ENCODE assay signal across 30 cellular contexts in genomic region chr5:7917130-7918123, GRCh38.
"Had no signal": no experiment of that assay in that cellular context is flagged by ENCODE, and none has a peak within 500 bp of the region (broad histone marks: within the 10 kb centered on the region; RNA-seq: fewer than 3 reads in every experiment).

No MANE protein-coding gene starts in this region.

- H3K27ac ChIP-seq: adrenal gland, body of pancreas, colonic mucosa, esophagus squamous epithelium, gastroesophageal sphincter, heart right ventricle, WERI-Rb-1 had no signal

- ATAC-seq: activated CD4-positive, CD25-positive, alpha-beta regulatory T cell treated with anti-CD3 and anti-CD28 coated beads, Interleukin-2, amount 50 U/mL, for 24 hours; activated CD8-positive, alpha-beta T cell treated with anti-CD3 and anti-CD28 coated beads for 36 hours; activated naive CD8-positive, alpha-beta T cell treated with anti-CD3 and anti-CD28 coated beads, Interleukin-2, amount 50 U/mL, for 24 hours; activated T-cell treated with anti-CD3 and anti-CD28 coated beads, Interleukin-2, amount 50 U/mL, for 4 hours; activated T-helper 17 cell treated with anti-CD3 and anti-CD28 coated beads, Interleukin-2, amount 50 U/mL, for 72 hours; body of pancreas; gastroesophageal sphincter; heart right ventricle; T-helper 17 cell had no signal

- H3K9me3 ChIP-seq: adrenal gland, colonic mucosa had no signal

- DNase-seq: activated B cell treated with CpG ODN at 0.5 μM for 24 hours; activated CD4-positive, alpha-beta T cell treated with anti-CD3 and anti-CD28 coated beads for 48 hours; activated CD4-positive, alpha-beta T cell treated with anti-CD3 and anti-CD28 coated beads, Interleukin-2, amount 50 U/mL, for 1 hour; activated CD4-positive, alpha-beta T cell treated with anti-CD3 and anti-CD28 coated beads, Interleukin-2, amount 50 U/mL, for 48 hours; activated CD8-positive, alpha-beta memory T cell treated with anti-CD3 and anti-CD28 coated beads for 24 hours; activated CD8-positive, alpha-beta T cell treated with anti-CD3 and anti-CD28 coated beads for 36 hours; activated effector memory CD4-positive, alpha-beta T cell treated with Interleukin-2 at 50 U/mL for 16 hours; activated naive CD4-positive, alpha-beta T cell treated with anti-CD3 and anti-CD28 coated beads for 36 hours; activated naive CD8-positive, alpha-beta T cell treated with anti-CD3 and anti-CD28 coated beads for 36 hours; activated naive CD8-positive, alpha-beta T cell treated with anti-CD3 and anti-CD28 coated beads, Interleukin-2, amount 50 U/mL, for 24 hours; activated T-cell treated with anti-CD3 and anti-CD28 coated beads, Interleukin-2, amount 50 U/mL, for 4 hours; adrenal gland; amygdala; aorta; body of pancreas; caudate nucleus; colonic mucosa; effector CD8-positive, alpha-beta T cell; esophagus squamous epithelium; foreskin melanocyte; heart right ventricle; T-helper 17 cell; T1000; WERI-Rb-1 had no signal

- H3K4me3 Mint-ChIP-seq: activated B cell treated with CpG ODN at 0.5 μM for 24 hours; activated CD8-positive, alpha-beta T cell treated with anti-CD3 and anti-CD28 coated beads for 36 hours; activated naive CD4-positive, alpha-beta T cell treated with anti-CD3 and anti-CD28 coated beads for 36 hours; activated naive CD4-positive, alpha-beta T cell treated with anti-CD3 and anti-CD28 coated beads, Interleukin-2, amount 50 U/mL, for 24 hours; activated naive CD8-positive, alpha-beta T cell treated with anti-CD3 and anti-CD28 coated beads for 36 hours; activated naive CD8-positive, alpha-beta T cell treated with anti-CD3 and anti-CD28 coated beads, Interleukin-2, amount 50 U/mL, for 24 hours; activated T-cell treated with anti-CD3 and anti-CD28 coated beads, Interleukin-2, amount 50 U/mL, for 4 hours; activated T-helper 17 cell treated with anti-CD3 and anti-CD28 coated beads, Interleukin-2, amount 50 U/mL, for 72 hours; T-helper 17 cell; T-helper 2 cell treated with Interferon-gamma antibody and Interleukin-4, amounts not matched to agents 5 μg/mL and 100 μg/mL, for 36 hours had no signal

- H3K27ac Mint-ChIP-seq: activated B cell treated with CpG ODN at 0.5 μM for 24 hours; activated CD8-positive, alpha-beta T cell treated with anti-CD3 and anti-CD28 coated beads for 36 hours; activated naive CD4-positive, alpha-beta T cell treated with anti-CD3 and anti-CD28 coated beads for 36 hours; activated naive CD4-positive, alpha-beta T cell treated with anti-CD3 and anti-CD28 coated beads, Interleukin-2, amount 50 U/mL, for 24 hours; activated naive CD8-positive, alpha-beta T cell treated with anti-CD3 and anti-CD28 coated beads for 36 hours; activated naive CD8-positive, alpha-beta T cell treated with anti-CD3 and anti-CD28 coated beads, Interleukin-2, amount 50 U/mL, for 24 hours; activated T-helper 17 cell treated with anti-CD3 and anti-CD28 coated beads, Interleukin-2, amount 50 U/mL, for 72 hours; T-helper 17 cell; T-helper 2 cell treated with Interferon-gamma antibody and Interleukin-4, amounts not matched to agents 5 μg/mL and 100 μg/mL, for 36 hours had no signal

- H3K4me1 Mint-ChIP-seq: activated B cell treated with CpG ODN at 0.5 μM for 24 hours; activated naive CD4-positive, alpha-beta T cell treated with anti-CD3 and anti-CD28 coated beads, Interleukin-2, amount 50 U/mL, for 24 hours; activated naive CD8-positive, alpha-beta T cell treated with anti-CD3 and anti-CD28 coated beads for 36 hours; activated naive CD8-positive, alpha-beta T cell treated with anti-CD3 and anti-CD28 coated beads, Interleukin-2, amount 50 U/mL, for 24 hours; activated T-helper 17 cell treated with anti-CD3 and anti-CD28 coated beads, Interleukin-2, amount 50 U/mL, for 72 hours; T-helper 17 cell had no signal

- H3K4me1 ChIP-seq: adrenal gland, body of pancreas, colonic mucosa, esophagus squamous epithelium, gastroesophageal sphincter, heart right ventricle had no signal

- H3K36me3 ChIP-seq: adrenal gland, colonic mucosa, esophagus squamous epithelium, gastroesophageal sphincter, heart right ventricle, WERI-Rb-1 had no signal

- H3K4me3 ChIP-seq: adrenal gland, body of pancreas, colonic mucosa, esophagus squamous epithelium, gastroesophageal sphincter, heart right ventricle had no signal

- FAIRE-seq: endothelial cell of umbilical vein had no signal

- H3K27me3 ChIP-seq: adrenal gland, body of pancreas, colonic mucosa, esophagus squamous epithelium, gastroesophageal sphincter, heart right ventricle had no signal
